Comparison of ENCODE assay signal across 21 cellular contexts in genomic region chr1:244269169-244269568, GRCh38.
A peak's percentile ranks its signal among the peaks of the same experiment; 100 is the strongest.
DNase-seq lines count a peak whose midpoint lies in the region; ATAC-seq, FAIRE-seq and TF ChIP-seq lines count a peak whose summit lies in the region.
"Had no signal": no experiment of that assay in that cellular context is flagged by ENCODE, and none has a peak within 500 bp of the region (broad histone marks: within the 10 kb centered on the region; RNA-seq: fewer than 3 reads in every experiment).

No MANE protein-coding gene starts in this region.

- H4K20me1 ChIP-seq in HepG2 (ENCODE audit: insufficient read depth, low read length) = no peaks in the 10 kb centered on the region
- no peaks in the 10 kb centered on the region for H4K20me1 ChIP-seq in PC-9 (ENCODE audit: insufficient read depth)

- H3K36me3 ChIP-seq in HepG2 (replicated peaks in 1 of 2; ENCODE audit: control insufficient read depth in 1 of 2, insufficient read depth in 2 of 2, low read length in 2 of 2) (no peaks in the 10 kb centered on the region), right lobe of liver (no peaks in the 10 kb centered on the region), PC-9 (ENCODE audit: low read depth) (no peaks in the 10 kb centered on the region)
- H3K36me3 ChIP-seq: HAP-1 had no signal

- no peak overlapping the region for H3K9ac ChIP-seq in HepG2 (ENCODE audit: insufficient read depth, low read depth, low read length)

- H3K27me3 Mint-ChIP-seq in dendritic cell treated with granulocyte-macrophage colony-stimulating factor and Interleukin-4, amounts not matched to agents 40 ng/mL and 50 ng/mL, for 4 days = no peaks in the 10 kb centered on the region
- H3K27me3 Mint-ChIP-seq: IgD-negative memory B cell had no signal

- no peaks in the 10 kb centered on the region for H3K9me2 ChIP-seq in PC-9 (ENCODE audit: insufficient read depth)

- H3K4me3 ChIP-seq in HepG2 (replicated peaks in 1 of 3; ENCODE audit: insufficient read depth in 1 of 3, low read depth in 2 of 3, low read length in 3 of 3) = peak overlapping the region; percentile 31 to 42 (median 40); a peak in 5 of 6 replicates
- H3K4me3 ChIP-seq in right lobe of liver = no peak overlapping the region
- H3K4me3 ChIP-seq in PC-9 = no peak overlapping the region
- H3K4me3 ChIP-seq: HAP-1, SK-N-MC had no signal

- H3K27ac ChIP-seq in HepG2 (ENCODE audit: extremely low read length, insufficient read depth, low read length) (no peak overlapping the region), right lobe of liver (no peak overlapping the region), PC-9 (no peak overlapping the region)
- H3K27ac ChIP-seq: SK-N-MC had no signal

- H3K4me1 ChIP-seq in HepG2 (ENCODE audit: insufficient read depth, low read length) (peaks cover 15% of the 10 kb centered on the region), right lobe of liver (peaks cover 0 to 20% (median 10%) of the 10 kb centered on the region in 4 donors), PC-9 (replicated peaks; ENCODE audit: insufficient read depth) (peaks cover 19% of the 10 kb centered on the region)

- H3K4me2 ChIP-seq in HepG2 (ENCODE audit: low read depth, low read length) = peak overlapping the region; percentile 54
- H3K4me2 ChIP-seq in PC-9 = no peak overlapping the region

- no peak for FAIRE-seq in HepG2 (lab: Jason Lieb, UNC)
- FAIRE-seq: D721Med, G401.6, RCC 7860 had no signal

- H3K9me3 ChIP-seq in HepG2 (ENCODE audit: low read length) (no peaks in the 10 kb centered on the region), right lobe of liver (no peaks in the 10 kb centered on the region), PC-9 (ENCODE audit: insufficient read depth, low read depth) (peaks cover 7% of the 10 kb centered on the region; the same call in 1 of the 2 replicates)
- H3K9me3 ChIP-seq: HAP-1 had no signal

- WGBS in HepG2 (ENCODE audit: low lambda C conversion rate) = 14% methylated on average over 12 of the region's 15 CpGs
- 88% methylated on average over 8 of the region's 15 CpGs for WGBS in right lobe of liver (ENCODE audit: insufficient coverage, low coverage, low lambda C conversion rate, missing lambda C conversion rate)

- TF ChIP-seq EP300 in HepG2 (IDR thresholded peaks at IDR 0.05; ENCODE audit: low read depth in 2 of 2, low read length in 2 of 2) (no peak), HepG2 (CRISPR knock-in tag; IDR thresholded peaks at IDR 0.05; ENCODE audit: borderline replicate concordance) (no peak)

- H3K4me3 Mint-ChIP-seq in dendritic cell treated with granulocyte-macrophage colony-stimulating factor and Interleukin-4, amounts not matched to agents 40 ng/mL and 50 ng/mL, for 4 days = no peak overlapping the region

- intact Hi-C loops in HepG2 (cut with micrococcal nuclease; ENCODE audit: unreplicated experiment) (no loop called here), right lobe of liver (cut with DNase I) (loop anchor here in 1 of 2 donors (10.0 kb wide), 1 partner anchor 564 kb away; no protein-coding TSS in a partner anchor), PC-9 (cut with micrococcal nuclease; ENCODE audit: unreplicated experiment) (no loop called here)
- intact Hi-C loops in dendritic cell treated with granulocyte-macrophage colony-stimulating factor and Interleukin-4, amounts not matched to agents 40 ng/mL and 50 ng/mL, for 4 days (cut with micrococcal nuclease) = no loop called here

- TF ChIP-seq CTCF in HepG2 (CRISPR knock-in tag; IDR thresholded peaks at IDR 0.05) (no peak), right lobe of liver (IDR thresholded peaks at IDR 0.05) (no peak), PC-9 (conservative IDR thresholded peaks at IDR 0.05) (no peak)

- H2AFZ ChIP-seq in HepG2 (ENCODE audit: low read length) (peak overlapping the region; percentile 67), PC-9 (no peak overlapping the region)

- peaks cover 8% of the 10 kb centered on the region; the same call in 1 of the 2 replicates for H3F3A ChIP-seq in PC-9 (ENCODE audit: insufficient read depth, low read depth)

- CTCF ChIA-PET in HepG2 (lab: Yijun Ruan, JAX; ENCODE audit: low intra/inter-chr PET ratio, low total read pairs) = no interaction called here
- CTCF ChIA-PET in PC-9 (lab: Charles Lee) = no interaction called here

- peaks cover 8% of the 10 kb centered on the region for H3K36me3 Mint-ChIP-seq in dendritic cell treated with granulocyte-macrophage colony-stimulating factor and Interleukin-4, amounts not matched to agents 40 ng/mL and 50 ng/mL, for 4 days (ENCODE audit: low read depth)

- H3K9me3 Mint-ChIP-seq in dendritic cell treated with granulocyte-macrophage colony-stimulating factor and Interleukin-4, amounts not matched to agents 40 ng/mL and 50 ng/mL, for 4 days = peaks cover 13% of the 10 kb centered on the region

- ATAC-seq in HepG2 (peak; percentile 53; the same call in 2 of the 3 replicates), right lobe of liver (no peak)

- no TSS peak for BruUV-seq in HepG2 (replicated peaks; lab: Mats Ljungman, UMichigan)
- BruUV-seq in PC-9 (replicated peaks; lab: Mats Ljungman, UMichigan) = no TSS peak

- in situ Hi-C loops in HepG2 (cut with HindIII; ENCODE audit: extremely low pct_ligation_motif_present, low pct_unique_long_range_greater_than_20kb) = no loop called here

- H3K27me3 ChIP-seq in HepG2 (ENCODE audit: control insufficient read depth in 1 of 2, insufficient read depth in 2 of 2, low read length in 2 of 2) (peaks cover 0 to 8% of the 10 kb centered on the region in 2 experiments; a peak in 1 of 5 replicates), right lobe of liver (no peaks in the 10 kb centered on the region), PC-9 (ENCODE audit: insufficient read depth, low read depth) (no peaks in the 10 kb centered on the region)

- TF ChIP-seq POLR2A in HepG2 (IDR thresholded peaks at IDR 0.05; ENCODE audit: insufficient read depth in 1 of 2, low read depth in 2 of 2, low read length in 2 of 2) = no peak
- no peak for TF ChIP-seq POLR2A in right lobe of liver (IDR thresholded peaks at IDR 0.05)

- H3K4me1 Mint-ChIP-seq in dendritic cell treated with granulocyte-macrophage colony-stimulating factor and Interleukin-4, amounts not matched to agents 40 ng/mL and 50 ng/mL, for 4 days (ENCODE audit: low read depth) = peaks cover 22% of the 10 kb centered on the region

- TF ChIP-seq RAD21 in HepG2 (CRISPR knock-in tag; IDR thresholded peaks at IDR 0.05) = no peak

- POLR2A ChIA-PET in HepG2 (lab: Yijun Ruan, JAX) (interaction anchor here (0.7 kb wide), 1 partner anchor 221 kb away, joined by 3 read pairs; no protein-coding TSS in a partner anchor), PC-9 (lab: Charles Lee; ENCODE audit: unreplicated experiment) (no interaction called here)

- DNase-seq in HepG2 (ENCODE audit: low spot score) = no peak
- no peak for DNase-seq in right lobe of liver
- DNase-seq in NCI-H2029 treated with DMSO at 0.1 percent for 48 hours (lab: John Stamatoyannopoulos, UW) = peak; percentile 8
- DNase-seq in PC-9 = no peak
- no peak for DNase-seq in superior temporal gyrus (ENCODE audit: extremely low spot score)
- no peak for DNase-seq in amygdala (lab: John Stamatoyannopoulos, UW)
- DNase-seq: GOT3, NCI-H1092 treated with DMSO at 0.1 percent for 48 hours, NCI-H1436, NCI-H187, NCI-H2107, NCI-H524, NCI-H748 treated with DMSO at 0.1 percent for 48 hours, SIG-M5 had no signal

- peak overlapping the region; percentile 16 for H3K27ac Mint-ChIP-seq in dendritic cell treated with granulocyte-macrophage colony-stimulating factor and Interleukin-4, amounts not matched to agents 40 ng/mL and 50 ng/mL, for 4 days
- H3K27ac Mint-ChIP-seq: IgD-negative memory B cell had no signal

- H3K79me2 ChIP-seq in HepG2 (ENCODE audit: insufficient read depth, low read length) (no peaks in the 10 kb centered on the region), PC-9 (ENCODE audit: low read depth) (no peaks in the 10 kb centered on the region)

TF ChIP-seq in HepG2, 621 proteins besides CTCF, POLR2A, EP300 and RAD21:
- TF ChIP-seq HOXA3 (CRISPR knock-in tag; IDR thresholded peaks at IDR 0.05) (no peak), HIVEP1 (CRISPR knock-in tag; IDR thresholded peaks at IDR 0.05) (no peak), DR1 (CRISPR knock-in tag; IDR thresholded peaks at IDR 0.05) (no peak), HDAC1 (CRISPR knock-in tag; IDR thresholded peaks at IDR 0.05) (no peak)

Comparison
In these comparisons a context has a peak if more than half of its experiments do, and no peak if none do; other contexts are left out.
1. H3K4me3 ChIP-seq: peak in HepG2 (3 of 3); none in right lobe of liver (0 of 3) and PC-9 (single experiment).